31 cellular contexts compared by ENCODE assay signal in the genomic region with DNA sequence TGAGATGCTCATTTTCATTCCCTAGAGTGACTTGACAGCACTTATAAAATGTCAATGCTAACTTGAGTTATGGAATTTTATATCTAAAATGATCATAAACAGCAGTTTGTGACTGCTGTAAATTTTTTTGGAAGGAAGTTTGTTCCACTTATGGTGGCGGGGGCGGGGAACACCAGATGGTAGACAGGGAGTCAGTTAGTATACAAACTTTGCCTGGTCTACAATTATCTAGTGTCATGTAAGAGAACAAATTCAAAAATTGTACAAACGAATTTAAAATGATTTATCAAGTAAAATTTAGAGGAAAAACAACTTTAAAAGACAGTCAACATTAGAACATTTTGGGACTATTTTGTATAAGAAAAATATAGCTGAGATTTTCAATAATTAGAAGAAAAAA. TPM values are rescaled to one million over a fixed set of nuclear protein-coding genes. Genes with fewer than 3 reads are reported as not detected.
A peak's percentile ranks its signal among the peaks of the same experiment; 100 is the strongest.
DNase-seq lines count a peak whose midpoint lies in the region; ATAC-seq and TF ChIP-seq lines count a peak whose summit lies in the region.
"Had no signal": no experiment of that assay in that cellular context is flagged by ENCODE, and none has a peak within 500 bp of the region (broad histone marks: within the 10 kb centered on the region; RNA-seq: fewer than 3 reads in every experiment).

No MANE protein-coding gene starts in this region.

- no peaks in the 10 kb centered on the region for H3K9me3 ChIP-seq in SK-N-SH
- no peaks in the 10 kb centered on the region for H3K9me3 ChIP-seq in OCI-LY7 (ENCODE audit: low read length)
- H3K9me3 ChIP-seq in naive thymus-derived CD4-positive, alpha-beta T cell (ENCODE audit: control insufficient read depth in 2 of 3, low read length in 3 of 3), result no peaks in the 10 kb centered on the region
- H3K9me3 ChIP-seq: adrenal gland, HAP-1, lower lobe of right lung, suprapubic skin, uterus had no signal

- 86% methylated on average over 3 of the region's 3 CpGs for WGBS in SK-N-SH (ENCODE audit: low lambda C conversion rate)

- H3K36me3 Mint-ChIP-seq in memory B cell, result no peaks in the 10 kb centered on the region
- H3K36me3 Mint-ChIP-seq in activated naive CD8-positive, alpha-beta T cell treated with anti-CD3 and anti-CD28 coated beads, Interleukin-2, amount 50 U/mL, for 24 hours (ENCODE audit: low read depth), result no peaks in the 10 kb centered on the region
- peaks cover 0 to 4% (median 0%) of the 10 kb centered on the region in 5 donors for H3K36me3 Mint-ChIP-seq in naive thymus-derived CD4-positive, alpha-beta T cell
- H3K36me3 Mint-ChIP-seq: activated CD8-positive, alpha-beta memory T cell treated with anti-CD3 and anti-CD28 coated beads, Interleukin-2, amount 10 ng/mL, durations not matched to agents 7 days and 5 days; CD4-positive, alpha-beta memory T cell; stimulated activated naive B cell treated with anti-CD40 and anti-IgM and Interleukin-4, amounts not matched to agents 10 μg/mL and 1 μg/mL and 100 μg/mL, for 72 hours had no signal

- no peaks in the 10 kb centered on the region for H3K36me3 ChIP-seq in SK-N-SH (replicated peaks in 1 of 2; ENCODE audit: control insufficient read depth in 1 of 2, insufficient read depth in 2 of 2, low read length in 1 of 2)
- H3K36me3 ChIP-seq in OCI-LY7 (ENCODE audit: insufficient read depth, low read length), result no peaks in the 10 kb centered on the region
- H3K36me3 ChIP-seq in naive thymus-derived CD4-positive, alpha-beta T cell (ENCODE audit: control insufficient read depth in 2 of 3, insufficient read depth in 3 of 3, low read length in 3 of 3), result no peaks in the 10 kb centered on the region
- H3K36me3 ChIP-seq: adrenal gland, HAP-1, lower lobe of right lung, suprapubic skin, uterus had no signal

- ATAC-seq in SK-N-SH treated with all-trans-retinoic acid at 6 μM for 48 hours (no peak), memory B cell (ENCODE audit: low read depth) (no peak)
- ATAC-seq in activated naive CD8-positive, alpha-beta T cell treated with anti-CD3 and anti-CD28 coated beads, Interleukin-2, amount 50 U/mL, for 24 hours, result no peak
- ATAC-seq in naive thymus-derived CD4-positive, alpha-beta T cell, result no peak
- ATAC-seq: activated CD8-positive, alpha-beta memory T cell treated with anti-CD3 and anti-CD28 coated beads, Interleukin-2, amount 10 ng/mL, durations not matched to agents 7 days and 5 days; lower lobe of right lung; stimulated activated naive B cell treated with anti-CD40 and anti-IgM and Interleukin-4, amounts not matched to agents 10 μg/mL and 1 μg/mL and 100 μg/mL, for 72 hours had no signal

- peaks cover 19% of the 10 kb centered on the region for H3K27me3 Mint-ChIP-seq in memory B cell
- peaks cover 57% of the 10 kb centered on the region for H3K27me3 Mint-ChIP-seq in activated naive CD8-positive, alpha-beta T cell treated with anti-CD3 and anti-CD28 coated beads, Interleukin-2, amount 50 U/mL, for 24 hours
- peaks cover 59 to 81% (median 77%) of the 10 kb centered on the region in 5 donors for H3K27me3 Mint-ChIP-seq in naive thymus-derived CD4-positive, alpha-beta T cell

- no peaks in the 10 kb centered on the region for H3F3A ChIP-seq in SK-N-SH (replicated peaks; ENCODE audit: insufficient read depth)

- DNase-seq in SK-N-SH, result peak; percentile 23
- DNase-seq in OCI-LY7 (ENCODE audit: low spot score), result no peak
- no peak for DNase-seq in memory B cell (ENCODE audit: low spot score in 2 of 2)
- no peak for DNase-seq in activated naive CD8-positive, alpha-beta T cell treated with anti-CD3 and anti-CD28 coated beads, Interleukin-2, amount 50 U/mL, for 24 hours
- no peak for DNase-seq in naive thymus-derived CD4-positive, alpha-beta T cell
- DNase-seq in mesenteric fat pad (ENCODE audit: low spot score), result no peak
- no peak for DNase-seq in mucosa of gallbladder (ENCODE audit: low spot score)
- DNase-seq: activated CD4-positive, alpha-beta T cell treated with anti-CD3 and anti-CD28 coated beads, Interleukin-2, amount 50 U/mL, for 1 hour; activated CD8-positive, alpha-beta memory T cell treated with anti-CD3 and anti-CD28 coated beads, Interleukin-2, amount 10 ng/mL, durations not matched to agents 7 days and 5 days; activated naive CD4-positive, alpha-beta T cell; activated T-cell treated with anti-CD3 and anti-CD28 coated beads, Interleukin-2, amount 50 U/mL, for 48 hours; adrenal gland; CD4-positive, alpha-beta memory T cell; effector CD4-positive, alpha-beta T cell; head of caudate nucleus; kidney glomerular epithelial cell; lower lobe of right lung; NCI-H1417 treated with DMSO at 0.1 percent for 48 hours; NCI-H446 treated with DMSO at 0.1 percent for 48 hours; occipital lobe; Right ventricle myocardium superior; stimulated activated CD4-positive, alpha-beta T cell treated with anti-CD3 and anti-CD28 coated beads, Interleukin-15, amount 100 ng/mL, for 24 hours; stimulated activated naive B cell treated with anti-CD40 and anti-IgM and Interleukin-4, amounts not matched to agents 10 μg/mL and 1 μg/mL and 100 μg/mL, for 72 hours; uterus had no signal

- H4K20me1 ChIP-seq in SK-N-SH (ENCODE audit: insufficient read depth) (no peaks in the 10 kb centered on the region), OCI-LY7 (ENCODE audit: insufficient read depth, low read length) (no peaks in the 10 kb centered on the region)

- no peak overlapping the region for H3K4me3 ChIP-seq in SK-N-SH (ENCODE audit: low read depth in 2 of 2, low read length in 1 of 2)
- H3K4me3 ChIP-seq in OCI-LY7 (ENCODE audit: low read depth, low read length, poor library complexity, severe bottlenecking), result peak overlapping the region; percentile 42
- H3K4me3 ChIP-seq in naive thymus-derived CD4-positive, alpha-beta T cell (ENCODE audit: low read length), result no peak overlapping the region
- H3K4me3 ChIP-seq: adrenal gland, HAP-1, lower lobe of right lung, suprapubic skin, uterus had no signal

- TF ChIP-seq CTCF in SK-N-SH (IDR thresholded peaks at IDR 0.05), result no peak
- TF ChIP-seq CTCF in OCI-LY7 (conservative IDR thresholded peaks at IDR 0.05; ENCODE audit: low read length), result no peak

- no peaks in the 10 kb centered on the region for H3K27me3 ChIP-seq in SK-N-SH (ENCODE audit: insufficient read depth)
- peaks cover 8 to 11% of the 10 kb centered on the region in 2 donors for H3K27me3 ChIP-seq in naive thymus-derived CD4-positive, alpha-beta T cell (ENCODE audit: control insufficient read depth in 2 of 2, insufficient read depth in 2 of 2, low read length in 2 of 2)
- H3K27me3 ChIP-seq: adrenal gland, suprapubic skin, uterus had no signal

- H2AFZ ChIP-seq in SK-N-SH (ENCODE audit: low read depth) (no peak overlapping the region), OCI-LY7 (ENCODE audit: low read length) (peak overlapping the region; percentile 99)

- POLR2A ChIA-PET in SK-N-SH (lab: Yijun Ruan, JAX) (no interaction called here), OCI-LY7 (lab: Charles Lee) (interaction anchor here (0.6 to 2.1 kb wide), 9 partner anchors 10 to 598 kb away, joined by 3 to 5 read pairs (median 3); no protein-coding TSS in a partner anchor)
- POLR2A ChIA-PET in naive thymus-derived CD4-positive, alpha-beta T cell (lab: Charles Lee), result no interaction called here

- BruUV-seq in OCI-LY7 (replicated peaks; lab: Mats Ljungman, UMichigan), result no TSS peak

- H3K27ac ChIP-seq in SK-N-SH (ENCODE audit: low read depth in 2 of 2, low read length in 1 of 2) (peak overlapping the region in 1 of 2 experiments; percentile 77; a peak in 2 of 4 replicates), OCI-LY7 (ENCODE audit: low read depth, low read length, poor library complexity, severe bottlenecking) (peak overlapping the region; percentile 41)
- H3K27ac ChIP-seq in naive thymus-derived CD4-positive, alpha-beta T cell (ENCODE audit: low read depth, low read length), result no peak overlapping the region
- H3K27ac ChIP-seq: adrenal gland, KMS-11, lower lobe of right lung, suprapubic skin, uterus had no signal

- TF ChIP-seq RAD21 in SK-N-SH (IDR thresholded peaks at IDR 0.05; ENCODE audit: low read length), result no peak

- CTCF ChIA-PET in SK-N-SH (lab: Yijun Ruan, JAX) (interaction anchor here (1.2 to 5.2 kb wide), 4 partner anchors 39 to 84 kb away, joined by 3 to 29 read pairs (median 4); no protein-coding TSS in a partner anchor), OCI-LY7 (lab: Charles Lee; ENCODE audit: unreplicated experiment) (no interaction called here)
- CTCF ChIA-PET in naive thymus-derived CD4-positive, alpha-beta T cell (lab: Charles Lee), result no interaction called here

- H3K79me2 ChIP-seq in SK-N-SH (ENCODE audit: insufficient read depth) (no peaks in the 10 kb centered on the region), OCI-LY7 (ENCODE audit: insufficient read depth, low read depth, low read length) (no peaks in the 10 kb centered on the region)

- H3K9me3 Mint-ChIP-seq in memory B cell, result peaks cover 2% of the 10 kb centered on the region
- no peaks in the 10 kb centered on the region for H3K9me3 Mint-ChIP-seq in activated naive CD8-positive, alpha-beta T cell treated with anti-CD3 and anti-CD28 coated beads, Interleukin-2, amount 50 U/mL, for 24 hours
- peaks cover 0 to 13% (median 0%) of the 10 kb centered on the region in 11 donors for H3K9me3 Mint-ChIP-seq in naive thymus-derived CD4-positive, alpha-beta T cell
- H3K9me3 Mint-ChIP-seq: stimulated activated naive B cell treated with anti-CD40 and anti-IgM and Interleukin-4, amounts not matched to agents 10 μg/mL and 1 μg/mL and 100 μg/mL, for 72 hours had no signal

- H3K4me2 ChIP-seq in SK-N-SH (no peak overlapping the region), OCI-LY7 (ENCODE audit: low read length) (peak overlapping the region; percentile 70)

- peak overlapping the region; percentile 18 for H3K27ac Mint-ChIP-seq in memory B cell
- no peak overlapping the region for H3K27ac Mint-ChIP-seq in activated naive CD8-positive, alpha-beta T cell treated with anti-CD3 and anti-CD28 coated beads, Interleukin-2, amount 50 U/mL, for 24 hours
- H3K27ac Mint-ChIP-seq in naive thymus-derived CD4-positive, alpha-beta T cell, result no peak overlapping the region
- H3K27ac Mint-ChIP-seq: activated CD8-positive, alpha-beta memory T cell treated with anti-CD3 and anti-CD28 coated beads, Interleukin-2, amount 10 ng/mL, durations not matched to agents 7 days and 5 days; CD4-positive, alpha-beta memory T cell; stimulated activated naive B cell treated with anti-CD40 and anti-IgM and Interleukin-4, amounts not matched to agents 10 μg/mL and 1 μg/mL and 100 μg/mL, for 72 hours had no signal

- H3K4me1 Mint-ChIP-seq in memory B cell, result peaks cover 12% of the 10 kb centered on the region
- peaks cover 10% of the 10 kb centered on the region for H3K4me1 Mint-ChIP-seq in activated naive CD8-positive, alpha-beta T cell treated with anti-CD3 and anti-CD28 coated beads, Interleukin-2, amount 50 U/mL, for 24 hours
- H3K4me1 Mint-ChIP-seq in naive thymus-derived CD4-positive, alpha-beta T cell, result peaks cover 7 to 29% (median 16%) of the 10 kb centered on the region in 7 donors

- intact Hi-C loops in OCI-LY7 (cut with micrococcal nuclease; ENCODE audit: unreplicated experiment), result no loop called here
- intact Hi-C loops in naive thymus-derived CD4-positive, alpha-beta T cell (cut with micrococcal nuclease), result no loop called here

- H3K9me2 ChIP-seq in SK-N-SH, result no peaks in the 10 kb centered on the region
- H3K9me2 ChIP-seq in OCI-LY7 (ENCODE audit: insufficient read depth, low read length), result no peaks in the 10 kb centered on the region

- no peak overlapping the region for H3K9ac ChIP-seq in SK-N-SH
- H3K9ac ChIP-seq: KMS-11 had no signal

- no peak overlapping the region for H3K4me3 Mint-ChIP-seq in memory B cell
- no peak overlapping the region for H3K4me3 Mint-ChIP-seq in activated naive CD8-positive, alpha-beta T cell treated with anti-CD3 and anti-CD28 coated beads, Interleukin-2, amount 50 U/mL, for 24 hours
- H3K4me3 Mint-ChIP-seq in naive thymus-derived CD4-positive, alpha-beta T cell, result peak overlapping the region in 2 of 10 donors; percentile 37 to 90
- H3K4me3 Mint-ChIP-seq: activated CD8-positive, alpha-beta memory T cell treated with anti-CD3 and anti-CD28 coated beads, Interleukin-2, amount 10 ng/mL, durations not matched to agents 7 days and 5 days; stimulated activated naive B cell treated with anti-CD40 and anti-IgM and Interleukin-4, amounts not matched to agents 10 μg/mL and 1 μg/mL and 100 μg/mL, for 72 hours had no signal

- H3K4me1 ChIP-seq in SK-N-SH (ENCODE audit: control insufficient read depth in 1 of 2, insufficient read depth in 2 of 2, low read depth in 1 of 2, low read length in 1 of 2) (peaks cover 0 to 35% of the 10 kb centered on the region in 2 experiments; a peak in 3 of 4 replicates), OCI-LY7 (ENCODE audit: insufficient read depth, low read length, poor library complexity, severe bottlenecking) (peaks cover 21% of the 10 kb centered on the region)
- H3K4me1 ChIP-seq in naive thymus-derived CD4-positive, alpha-beta T cell (ENCODE audit: control insufficient read depth in 2 of 2, insufficient read depth in 2 of 2, low read length in 2 of 2), result no peaks in the 10 kb centered on the region
- H3K4me1 ChIP-seq: HAP-1, uterus had no signal

- TF ChIP-seq EP300 in SK-N-SH (IDR thresholded peaks at IDR 0.05; ENCODE audit: borderline replicate concordance in 1 of 2, low read depth in 1 of 2, low read length in 1 of 2), result no peak

RNA-seq across cellular contexts. Expression of a gene that starts 2.0 kb away (rescaled TPM):
- 2.8 and 3.5 TPM in 2 replicates for polyA plus RNA-seq in SK-N-SH (2012; rRNA removed)
- 3.2 and 3.4 TPM in 2 replicates for polyA plus RNA-seq in SK-N-SH (2012; cell fraction: cytosol; rRNA removed)
- 1.2 and 1.4 TPM in 2 replicates for polyA plus RNA-seq in SK-N-SH (2012; cell fraction: nucleus; rRNA removed)
- total RNA-seq in OCI-LY7 (2014; rRNA removed; shearing (Covaris generic)), result 0.10 TPM in 1 of 2 replicates, not detected in the other
- total RNA-seq in OCI-LY7 (2022), result not detected in 2 replicates
- not detected for total RNA-seq in naive thymus-derived CD4-positive, alpha-beta T cell
- polyA plus RNA-seq in naive thymus-derived CD4-positive, alpha-beta T cell, result not detected
- total RNA-seq in mesenteric fat pad, result 5.5 TPM
- 46.5 TPM for total RNA-seq in mucosa of gallbladder
- total RNA-seq: activated CD8-positive, alpha-beta memory T cell treated with anti-CD3 and anti-CD28 coated beads, Interleukin-2, amount 10 ng/mL, durations not matched to agents 7 days and 5 days; CD4-positive, alpha-beta memory T cell; epithelial cell of proximal tubule; HT1080; pulmonary artery endothelial cell had no signal
